In the genomic region with DNA sequence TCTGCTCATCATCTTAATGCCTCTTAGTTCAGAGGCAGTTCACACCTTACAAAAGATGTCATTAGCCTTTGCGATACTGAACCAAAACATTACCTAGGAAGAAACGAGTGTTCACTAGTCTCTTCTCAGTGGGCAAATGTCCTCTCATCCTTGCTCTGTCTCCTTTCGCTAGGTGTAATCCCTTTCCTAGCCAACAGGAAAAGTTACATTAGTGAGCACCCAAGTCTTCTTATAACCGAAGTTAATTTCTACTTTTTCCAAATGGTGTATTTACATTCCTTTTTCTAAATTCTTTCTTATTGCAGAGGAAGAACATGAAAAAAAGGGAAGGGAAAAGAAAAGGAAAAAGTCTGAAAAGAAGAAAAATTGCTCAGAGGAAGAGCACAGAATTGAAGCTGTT, we compare ENCODE assay signal across 35 cellular contexts. TPM values are rescaled to one million over a fixed set of nuclear protein-coding genes. Genes with fewer than 3 reads are reported as not detected.
"Had no signal": no experiment of that assay in that cellular context is flagged by ENCODE, and none has a peak within 500 bp of the region (broad histone marks: within the 10 kb centered on the region; RNA-seq: fewer than 3 reads in every experiment).

No MANE protein-coding gene starts in this region.

- H3K27me3 ChIP-seq: Peyer's patch had no signal

- H3K27ac ChIP-seq: Peyer's patch, VCaP had no signal

- H3K36me3 ChIP-seq: Peyer's patch had no signal

- H3K9me3 Mint-ChIP-seq: activated CD4-positive, alpha-beta memory T cell treated with anti-CD3 and anti-CD28 coated beads, Interleukin-2, amount 10 ng/mL, durations not matched to agents 7 days and 5 days; activated naive CD4-positive, alpha-beta T cell treated with anti-CD3 and anti-CD28 coated beads, Interleukin-2, amount 10 ng/mL, durations not matched to agents 7 days and 5 days; activated naive CD8-positive, alpha-beta T cell treated with anti-CD3 and anti-CD28 coated beads, Interleukin-2, amount 50 U/mL, for 24 hours; brain had no signal

- H3K4me3 ChIP-seq: Peyer's patch had no signal

- H3K36me3 Mint-ChIP-seq: activated CD8-positive, alpha-beta memory T cell treated with anti-CD3 and anti-CD28 coated beads, Interleukin-2, amount 10 ng/mL, durations not matched to agents 7 days and 5 days; activated naive CD4-positive, alpha-beta T cell treated with anti-CD3 and anti-CD28 coated beads, Interleukin-2, amount 10 ng/mL, durations not matched to agents 7 days and 5 days; activated naive CD8-positive, alpha-beta T cell; brain had no signal

- H3K27ac Mint-ChIP-seq: activated CD4-positive, alpha-beta memory T cell treated with anti-CD3 and anti-CD28 coated beads, Interleukin-2, amount 10 ng/mL, durations not matched to agents 7 days and 5 days; activated CD8-positive, alpha-beta memory T cell treated with anti-CD3 and anti-CD28 coated beads, Interleukin-2, amount 10 ng/mL, durations not matched to agents 7 days and 5 days; activated naive CD4-positive, alpha-beta T cell treated with anti-CD3 and anti-CD28 coated beads, Interleukin-2, amount 10 ng/mL, durations not matched to agents 7 days and 5 days; activated naive CD8-positive, alpha-beta T cell; activated naive CD8-positive, alpha-beta T cell treated with anti-CD3 and anti-CD28 coated beads, Interleukin-2, amount 50 U/mL, for 24 hours; brain had no signal

- H3K9me3 ChIP-seq: Peyer's patch had no signal

- H3K4me1 ChIP-seq: Peyer's patch had no signal

- ATAC-seq: activated CD8-positive, alpha-beta memory T cell treated with anti-CD3 and anti-CD28 coated beads, Interleukin-2, amount 10 ng/mL, durations not matched to agents 7 days and 5 days; activated naive CD8-positive, alpha-beta T cell treated with anti-CD3 and anti-CD28 coated beads, Interleukin-2, amount 50 U/mL, for 24 hours; PC-3 had no signal

- H3K4me1 Mint-ChIP-seq: activated CD4-positive, alpha-beta memory T cell treated with anti-CD3 and anti-CD28 coated beads, Interleukin-2, amount 10 ng/mL, durations not matched to agents 7 days and 5 days; activated CD8-positive, alpha-beta memory T cell treated with anti-CD3 and anti-CD28 coated beads, Interleukin-2, amount 10 ng/mL, durations not matched to agents 7 days and 5 days; activated naive CD4-positive, alpha-beta T cell treated with anti-CD3 and anti-CD28 coated beads, Interleukin-2, amount 10 ng/mL, durations not matched to agents 7 days and 5 days; activated naive CD8-positive, alpha-beta T cell treated with anti-CD3 and anti-CD28 coated beads, Interleukin-2, amount 50 U/mL, for 24 hours had no signal

- DNase-seq: activated CD4-positive, alpha-beta memory T cell treated with anti-CD3 and anti-CD28 coated beads, Interleukin-2, amount 10 ng/mL, durations not matched to agents 7 days and 5 days; activated CD4-positive, alpha-beta T cell treated with anti-CD3 and anti-CD28 coated beads for 1 hour; activated CD4-positive, alpha-beta T cell treated with anti-CD3 and anti-CD28 coated beads for 48 hours; activated CD4-positive, CD25-positive, alpha-beta regulatory T cell; activated CD8-positive, alpha-beta memory T cell treated with anti-CD3 and anti-CD28 coated beads for 24 hours; activated CD8-positive, alpha-beta memory T cell treated with anti-CD3 and anti-CD28 coated beads, Interleukin-2, amount 10 ng/mL, durations not matched to agents 7 days and 5 days; activated CD8-positive, alpha-beta memory T cell treated with anti-CD3 and anti-CD28 coated beads, Interleukin-2, amount 50 U/mL, for 48 hours; activated effector memory CD4-positive, alpha-beta T cell treated with Interleukin-2 at 50 U/mL for 16 hours; activated naive CD4-positive, alpha-beta T cell treated with anti-CD3 and anti-CD28 coated beads, Interleukin-2, amount 10 ng/mL, durations not matched to agents 7 days and 5 days; activated naive CD8-positive, alpha-beta T cell treated with anti-CD3 and anti-CD28 coated beads, Interleukin-2, amount 50 U/mL, for 24 hours; activated T-cell treated with anti-CD3 and anti-CD28 coated beads, Interleukin-2, amount 50 U/mL, for 48 hours; anterior cingulate cortex; caudate nucleus; MM.1S; MV-4-11; NCI-H1092; NCI-H1436 treated with DMSO at 0.1 percent for 48 hours; NCI-H1694 treated with DMSO at 0.1 percent for 48 hours; NCI-H2029; NCI-H345; NCI-H524 treated with DMSO at 0.1 percent for 48 hours; NK-92 treated with Interleukin-12 subunit alpha and Interleukin-12 subunit beta, amount 100 ng/mL, for 24 hours; PC-3; Peyer's patch; RPMI8226; SHP77 treated with DMSO at 0.1 percent for 48 hours; SW 1271; T-helper 1 cell; T-helper 2 cell; T-helper 9 cell had no signal

- H3K4me3 Mint-ChIP-seq: activated CD4-positive, alpha-beta memory T cell treated with anti-CD3 and anti-CD28 coated beads, Interleukin-2, amount 10 ng/mL, durations not matched to agents 7 days and 5 days; activated CD8-positive, alpha-beta memory T cell treated with anti-CD3 and anti-CD28 coated beads, Interleukin-2, amount 10 ng/mL, durations not matched to agents 7 days and 5 days; activated naive CD4-positive, alpha-beta T cell treated with anti-CD3 and anti-CD28 coated beads, Interleukin-2, amount 10 ng/mL, durations not matched to agents 7 days and 5 days; activated naive CD8-positive, alpha-beta T cell; activated naive CD8-positive, alpha-beta T cell treated with anti-CD3 and anti-CD28 coated beads, Interleukin-2, amount 50 U/mL, for 24 hours; brain had no signal

- H3K27me3 Mint-ChIP-seq: activated naive CD4-positive, alpha-beta T cell treated with anti-CD3 and anti-CD28 coated beads, Interleukin-2, amount 10 ng/mL, durations not matched to agents 7 days and 5 days; activated naive CD8-positive, alpha-beta T cell treated with anti-CD3 and anti-CD28 coated beads, Interleukin-2, amount 50 U/mL, for 24 hours; brain had no signal

RNA-seq across cellular contexts. Expression of a gene that starts 46.9 kb away (rescaled TPM):
- total RNA-seq: activated CD4-positive, alpha-beta memory T cell treated with anti-CD3 and anti-CD28 coated beads, Interleukin-2, amount 10 ng/mL, durations not matched to agents 7 days and 5 days; activated CD8-positive, alpha-beta memory T cell treated with anti-CD3 and anti-CD28 coated beads, Interleukin-2, amount 10 ng/mL, durations not matched to agents 7 days and 5 days; bronchial epithelial cell; LHCN-M2; PC-3 had no signal
